In genomic region chr7:33678675-33679335, GRCh38 we compare ENCODE assay signal across 1 cellular context.
TF ChIP-seq lines count a peak whose summit lies in the region.

No MANE protein-coding gene starts in this region.

TF ChIP-seq in GM23338, 12 proteins besides CTCF, POLR2A, EP300 and RAD21 (continued from another document):
- TF ChIP-seq EZH2 (IDR thresholded peaks at IDR 0.05; ENCODE audit: low read depth, unreplicated experiment) (no peak), STAT1 (IDR thresholded peaks at IDR 0.05; ENCODE audit: unreplicated experiment) (no peak), EZH2phosphoT487 (IDR thresholded peaks at IDR 0.05; ENCODE audit: unreplicated experiment) (no peak), POLR2AphosphoS5 (IDR thresholded peaks at IDR 0.05; ENCODE audit: low read depth) (no peak), ZNF462 (CRISPR knock-in tag; IDR thresholded peaks at IDR 0.05) (no peak), CREB1 (CRISPR knock-in tag; IDR thresholded peaks at IDR 0.05; ENCODE audit: low read depth) (no peak), ZNF114 (CRISPR knock-in tag; IDR thresholded peaks at IDR 0.05) (no peak), NANOG (IDR thresholded peaks at IDR 0.05; ENCODE audit: borderline replicate concordance) (no peak)
